9 cellular contexts compared by ENCODE assay signal in the genomic region with DNA sequence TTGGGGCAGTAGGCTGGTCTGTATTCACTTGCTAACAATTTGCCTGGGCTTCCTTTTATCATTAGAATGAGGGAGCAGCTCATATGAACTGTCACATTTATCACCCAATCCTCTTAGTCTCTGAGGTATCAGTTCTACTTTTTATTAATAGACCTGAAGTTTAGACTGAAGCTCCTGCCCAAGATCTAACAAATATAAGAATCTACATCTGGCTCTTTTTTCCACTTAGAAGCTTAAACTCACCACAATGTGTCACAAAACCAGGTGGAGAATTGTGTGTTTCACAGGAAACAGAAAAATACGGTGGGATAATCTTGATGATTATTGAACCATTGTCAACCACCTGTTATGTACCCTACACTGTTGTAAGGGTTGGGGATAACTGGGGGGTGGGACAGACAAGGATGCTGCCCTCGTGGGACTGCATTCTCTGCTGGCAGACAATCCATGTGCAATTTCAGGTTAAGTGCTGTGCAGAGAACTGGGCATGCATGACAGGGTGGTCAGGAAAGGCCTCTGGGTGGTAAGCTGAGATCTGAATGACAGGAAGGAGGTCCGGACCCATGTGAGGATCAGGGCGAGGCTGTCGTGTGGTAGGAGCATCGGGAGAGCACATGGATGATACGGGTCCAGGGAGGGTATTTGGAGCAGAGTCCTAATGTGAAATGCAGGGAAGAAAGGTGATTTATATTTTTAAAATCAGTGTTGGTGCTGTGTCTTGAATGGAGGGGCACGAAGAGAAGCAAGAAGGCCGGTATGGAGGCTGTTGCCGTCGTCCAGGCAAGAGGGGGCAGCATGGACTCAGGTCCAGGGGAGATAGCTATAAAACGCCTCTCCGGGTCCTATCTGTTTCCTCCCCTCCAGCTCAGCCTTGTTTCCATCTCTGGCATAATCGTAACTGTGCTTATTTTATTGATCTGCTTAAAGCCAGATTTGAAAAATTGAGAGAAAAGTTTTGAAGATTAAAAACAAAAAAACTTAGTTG. TPM values are rescaled to one million over a fixed set of nuclear protein-coding genes. Genes with fewer than 3 reads are reported as not detected.
DNase-seq lines count a peak whose midpoint lies in the region; ATAC-seq and TF ChIP-seq lines count a peak whose summit lies in the region.
"Had no signal": no experiment of that assay in that cellular context is flagged by ENCODE, and none has a peak within 500 bp of the region (broad histone marks: within the 10 kb centered on the region; RNA-seq: fewer than 3 reads in every experiment).

No MANE protein-coding gene starts in this region.

- H3K9me3 ChIP-seq in CD8-positive, alpha-beta memory T cell (ENCODE audit: low read length): no peaks in the 10 kb centered on the region

- no peak overlapping the region for H3K4me3 ChIP-seq in CD8-positive, alpha-beta memory T cell (ENCODE audit: low read length)
- no peak overlapping the region for H3K4me3 ChIP-seq in choroid plexus epithelial cell (ENCODE audit: low read depth, low read length)

- H3K27me3 Mint-ChIP-seq in CD8-positive, alpha-beta memory T cell: no peaks in the 10 kb centered on the region
- H3K27me3 Mint-ChIP-seq in glutamatergic neuron (ENCODE audit: unreplicated experiment): no peaks in the 10 kb centered on the region
- H3K27me3 Mint-ChIP-seq in activated CD4-positive, alpha-beta memory T cell treated with anti-CD3 and anti-CD28 coated beads for 36 hours: no peaks in the 10 kb centered on the region

- H3K4me3 Mint-ChIP-seq in CD8-positive, alpha-beta memory T cell: no peak overlapping the region
- no peak overlapping the region for H3K4me3 Mint-ChIP-seq in glutamatergic neuron (ENCODE audit: unreplicated experiment)
- no peak overlapping the region for H3K4me3 Mint-ChIP-seq in activated CD4-positive, alpha-beta memory T cell treated with anti-CD3 and anti-CD28 coated beads for 36 hours

- TF ChIP-seq CTCF in choroid plexus epithelial cell (conservative IDR thresholded peaks at IDR 0.05; ENCODE audit: low read depth, low read length) (peak; percentile 29), glutamatergic neuron (IDR thresholded peaks at IDR 0.05; ENCODE audit: partially characterized antibody, unreplicated experiment) (no peak)

- no peak for DNase-seq in CD8-positive, alpha-beta memory T cell
- no peak for DNase-seq in choroid plexus epithelial cell (ENCODE audit: low read depth)
- no peak for DNase-seq in kidney tubule cell (ENCODE audit: low spot score)
- DNase-seq in glutamatergic neuron: no peak
- no peak for DNase-seq in activated CD4-positive, alpha-beta memory T cell treated with anti-CD3 and anti-CD28 coated beads for 36 hours
- no peak for DNase-seq in activated gamma-delta T cell (lab: John Stamatoyannopoulos, UW)
- DNase-seq: SHP77 had no signal

- peak overlapping the region in 7 of 8 donors; percentile 25 to 94 (median 65) for H3K27ac Mint-ChIP-seq in CD8-positive, alpha-beta memory T cell
- no peak overlapping the region for H3K27ac Mint-ChIP-seq in glutamatergic neuron (ENCODE audit: unreplicated experiment)
- H3K27ac Mint-ChIP-seq in activated CD4-positive, alpha-beta memory T cell treated with anti-CD3 and anti-CD28 coated beads for 36 hours: no peak overlapping the region

- no peaks in the 10 kb centered on the region for H3K9me3 Mint-ChIP-seq in CD8-positive, alpha-beta memory T cell
- no peaks in the 10 kb centered on the region for H3K9me3 Mint-ChIP-seq in glutamatergic neuron (ENCODE audit: unreplicated experiment)
- H3K9me3 Mint-ChIP-seq in activated CD4-positive, alpha-beta memory T cell treated with anti-CD3 and anti-CD28 coated beads for 36 hours: no peaks in the 10 kb centered on the region

- H3K36me3 Mint-ChIP-seq in CD8-positive, alpha-beta memory T cell: peaks cover 4 to 42% (median 12%) of the 10 kb centered on the region in 3 donors
- no peaks in the 10 kb centered on the region for H3K36me3 Mint-ChIP-seq in glutamatergic neuron (ENCODE audit: unreplicated experiment)
- H3K36me3 Mint-ChIP-seq in activated CD4-positive, alpha-beta memory T cell treated with anti-CD3 and anti-CD28 coated beads for 36 hours: peaks cover 18% of the 10 kb centered on the region

- H3K27me3 ChIP-seq in CD8-positive, alpha-beta memory T cell (ENCODE audit: insufficient read depth, low read length, poor library complexity, severe bottlenecking): no peaks in the 10 kb centered on the region

- H3K36me3 ChIP-seq in CD8-positive, alpha-beta memory T cell (ENCODE audit: insufficient read depth, low read length): peaks cover 24% of the 10 kb centered on the region

- intact Hi-C loops in activated CD4-positive, alpha-beta memory T cell treated with anti-CD3 and anti-CD28 coated beads for 36 hours (cut with micrococcal nuclease): loop anchor here (2.0 to 5.0 kb wide), 4 partner anchors 17 to 718 kb away; no protein-coding TSS in a partner anchor

- peaks cover 3 to 10% (median 3%) of the 10 kb centered on the region in 3 donors for H3K4me1 Mint-ChIP-seq in CD8-positive, alpha-beta memory T cell
- H3K4me1 Mint-ChIP-seq in glutamatergic neuron (ENCODE audit: low read depth, unreplicated experiment): no peaks in the 10 kb centered on the region
- peaks cover 6% of the 10 kb centered on the region for H3K4me1 Mint-ChIP-seq in activated CD4-positive, alpha-beta memory T cell treated with anti-CD3 and anti-CD28 coated beads for 36 hours (ENCODE audit: low read depth)

- POLR2A ChIA-PET in CD8-positive, alpha-beta memory T cell (lab: Charles Lee): interaction anchor here (0.5 to 1.0 kb wide), 2 partner anchors 31 to 315 kb away, joined by 3 to 4 read pairs; no protein-coding TSS in a partner anchor
- POLR2A ChIA-PET in activated CD4-positive, alpha-beta memory T cell treated with anti-CD3 and anti-CD28 coated beads for 36 hours (lab: Charles Lee): interaction anchor here (0.6 kb wide), 1 partner anchor 18 kb away, joined by 3 read pairs; no protein-coding TSS in a partner anchor

- H3K27ac ChIP-seq in CD8-positive, alpha-beta memory T cell (ENCODE audit: low read depth, low read length): no peak overlapping the region

- CTCF ChIA-PET in CD8-positive, alpha-beta memory T cell (lab: Charles Lee): interaction anchor here (0.6 to 8.6 kb wide), 5 partner anchors 16 to 386 kb away, joined by 3 to 113 read pairs (median 4); no protein-coding TSS in a partner anchor
- CTCF ChIA-PET in activated CD4-positive, alpha-beta memory T cell treated with anti-CD3 and anti-CD28 coated beads for 36 hours (lab: Charles Lee): interaction anchor here (0.8 to 14.6 kb wide), 4 partner anchors 10 to 385 kb away, joined by 3 to 275 read pairs (median 4); no protein-coding TSS in a partner anchor

- ATAC-seq in GM21381 (IDR thresholded peaks at IDR 0.05; ENCODE audit: unreplicated experiment) (peak; percentile 75), HG03432 (IDR thresholded peaks at IDR 0.05; ENCODE audit: unreplicated experiment) (peak; percentile 81)

- H3K4me1 ChIP-seq in CD8-positive, alpha-beta memory T cell (ENCODE audit: insufficient read depth, low read length): no peaks in the 10 kb centered on the region

RNA-seq across cellular contexts. Expression of a gene that starts 17.6 kb away (rescaled TPM):
- total RNA-seq in CD8-positive, alpha-beta memory T cell: 100 to 1,000 TPM; 251 to 252 TPM
- polyA plus RNA-seq in CD8-positive, alpha-beta memory T cell: 1,057 TPM
- total RNA-seq in glutamatergic neuron (ENCODE audit: unreplicated experiment): 123 TPM
- total RNA-seq in activated CD4-positive, alpha-beta memory T cell treated with anti-CD3 and anti-CD28 coated beads for 36 hours: 100 to 1,000 TPM; 335 to 339 TPM

RNA-seq across cellular contexts. Expression of a gene that starts 31.9 kb away (rescaled TPM):
- 100 to 1,000 TPM; 338 to 348 TPM for total RNA-seq in CD8-positive, alpha-beta memory T cell
- 3,038 TPM for polyA plus RNA-seq in CD8-positive, alpha-beta memory T cell
- total RNA-seq in glutamatergic neuron (ENCODE audit: unreplicated experiment): 175 TPM
- 100 to 1,000 TPM; 538 to 542 TPM for total RNA-seq in activated CD4-positive, alpha-beta memory T cell treated with anti-CD3 and anti-CD28 coated beads for 36 hours

RNA-seq across cellular contexts. Expression of a gene that starts 59.7 kb away (rescaled TPM):
- 1 to 10 TPM in 1 of 2 experiments, under 1 TPM in 1; 0.84 to 1.2 TPM for total RNA-seq in CD8-positive, alpha-beta memory T cell
- 0.92 TPM for polyA plus RNA-seq in CD8-positive, alpha-beta memory T cell
- 1.3 TPM for total RNA-seq in glutamatergic neuron (ENCODE audit: unreplicated experiment)
- 1 to 10 TPM in 1 of 2 experiments, under 1 TPM in 1; 0.90 to 1.2 TPM for total RNA-seq in activated CD4-positive, alpha-beta memory T cell treated with anti-CD3 and anti-CD28 coated beads for 36 hours

Comparison
In these comparisons a context has a peak if more than half of its experiments do, and no peak if none do; other contexts are left out.
1. H3K27ac Mint-ChIP-seq: peak in CD8-positive, alpha-beta memory T cell (7 of 8); none in glutamatergic neuron (single experiment) and activated CD4-positive, alpha-beta memory T cell treated with anti-CD3 and anti-CD28 coated beads for 36 hours (single experiment).